In the genomic region with DNA sequence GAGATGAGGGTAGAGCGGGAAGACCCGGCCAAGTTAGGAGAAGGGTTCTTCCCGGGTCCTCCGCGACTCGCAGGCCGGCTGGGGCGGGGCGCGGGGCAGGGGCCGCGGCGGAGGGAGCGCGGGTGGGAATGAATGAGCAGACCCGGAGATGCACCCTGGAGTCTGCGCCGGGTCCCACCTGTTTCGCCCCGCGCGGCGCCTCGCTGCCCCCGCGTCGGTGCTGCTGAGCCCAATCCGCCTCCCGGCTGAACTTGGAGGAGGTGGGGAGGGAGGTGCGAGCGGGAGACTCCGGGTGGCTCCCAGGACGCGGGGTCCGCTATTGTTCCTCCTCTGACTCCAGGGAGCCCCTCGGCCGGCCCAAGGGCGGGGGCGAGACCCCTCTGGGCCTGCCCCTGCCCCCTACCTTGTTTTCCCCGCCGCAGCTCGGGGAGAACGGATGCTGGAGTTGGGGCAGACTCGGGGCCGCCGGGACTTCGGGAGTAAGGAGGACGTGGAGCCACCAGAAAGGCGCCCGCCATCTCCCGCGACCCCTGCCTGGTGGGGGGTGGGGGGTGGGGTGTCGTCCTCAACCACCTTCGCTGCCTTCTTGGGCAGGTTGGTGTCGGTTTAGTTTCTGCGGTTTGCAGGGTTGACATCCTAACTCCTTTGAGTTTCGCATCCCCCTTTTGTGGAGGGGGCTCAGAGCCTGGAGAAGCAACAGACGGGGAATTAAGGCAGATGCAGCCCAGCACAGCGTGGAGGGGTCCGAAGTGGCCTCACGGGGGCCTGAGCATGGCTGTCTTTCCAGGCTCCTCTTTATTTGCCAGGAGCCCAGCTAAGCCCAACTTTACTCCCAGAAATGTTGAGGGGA, we compare ENCODE assay signal across 8 cellular contexts. TPM values are rescaled to one million over a fixed set of nuclear protein-coding genes. Genes with fewer than 3 reads are reported as not detected.
DNase-seq lines count a peak whose midpoint lies in the region; ATAC-seq, FAIRE-seq and TF ChIP-seq lines count a peak whose summit lies in the region.

No MANE protein-coding gene starts in this region.

- TF ChIP-seq POLR2A in H54 (IDR thresholded peaks at IDR 0.05; ENCODE audit: low read depth, low read length) = no peak
- no peak for TF ChIP-seq POLR2A in esophagus squamous epithelium (IDR thresholded peaks at IDR 0.05)

- no peak for TF ChIP-seq EP300 in neural cell (conservative IDR thresholded peaks at IDR 0.05; ENCODE audit: poor library complexity, severe bottlenecking)

- peak; percentile 13 for ATAC-seq in activated B cell treated with CpG ODN at 0.5 μM for 24 hours (ENCODE audit: low read depth)

- TF ChIP-seq CTCF in AG09309 (IDR thresholded peaks at IDR 0.05; ENCODE audit: control insufficient read depth, insufficient read depth, low read depth, low read length, missing control alignments) (no peak), activated B cell treated with CpG ODN at 0.5 μM for 24 hours (IDR thresholded peaks at IDR 0.05) (no peak), esophagus squamous epithelium (IDR thresholded peaks at IDR 0.05) (no peak), neural cell (IDR thresholded peaks at IDR 0.05; ENCODE audit: poor library complexity, severe bottlenecking) (no peak), D721Med (IDR thresholded peaks at IDR 0.05; ENCODE audit: insufficient read depth, missing control alignments) (no peak)

- H3K4me3 ChIP-seq in AG09309 (ENCODE audit: control insufficient read depth, low read depth, low read length) = peak overlapping the region; percentile 97
- peak overlapping the region; percentile 61 to 88 (median 78) for H3K4me3 ChIP-seq in esophagus squamous epithelium
- H3K4me3 ChIP-seq in neural cell (ENCODE audit: low read length) = peak overlapping the region; percentile 91
- no peak overlapping the region for H3K4me3 ChIP-seq in Karpas-422 (ENCODE audit: low read length)

- no peaks in the 10 kb centered on the region for H3K36me3 ChIP-seq in esophagus squamous epithelium
- H3K36me3 ChIP-seq in neural cell (ENCODE audit: insufficient read depth, low read length) = no peaks in the 10 kb centered on the region
- no peaks in the 10 kb centered on the region for H3K36me3 ChIP-seq in Karpas-422 (ENCODE audit: insufficient read depth, low read length)

- peak overlapping the region; percentile 78 to 96 (median 93) for H3K27ac ChIP-seq in esophagus squamous epithelium
- H3K27ac ChIP-seq in neural cell (ENCODE audit: low read length) = no peak overlapping the region
- no peak overlapping the region for H3K27ac ChIP-seq in Karpas-422 (ENCODE audit: low read length)

- no peaks in the 10 kb centered on the region for H3K9me2 ChIP-seq in neural cell (ENCODE audit: insufficient read depth, low read length)
- H3K9me2 ChIP-seq in Karpas-422 (replicated peaks; ENCODE audit: insufficient read depth, low read length) = no peaks in the 10 kb centered on the region

- no peak overlapping the region for H3K27ac Mint-ChIP-seq in activated B cell treated with CpG ODN at 0.5 μM for 24 hours

- 0% methylated on average over 3 to 15 of the region's 61 CpGs for WGBS in esophagus squamous epithelium, 2 donors

- POLR2A ChIA-PET in activated B cell treated with CpG ODN at 0.5 μM for 24 hours (lab: Charles Lee) = interaction anchor here (0.6 kb wide), 1 partner anchor 611 kb away, joined by 7 read pairs; no protein-coding TSS in a partner anchor

- H2AFZ ChIP-seq in neural cell (ENCODE audit: low read depth, low read length) (peak overlapping the region; percentile 57), Karpas-422 (ENCODE audit: low read length) (no peak overlapping the region)

- FAIRE-seq in H54 (lab: Jason Lieb, UNC) (no peak), D721Med (lab: Jason Lieb, UNC) (no peak)

- DNase-seq in AG09309 (ENCODE audit: low read depth) = no peak
- DNase-seq in H54 (ENCODE audit: insufficient read length, low spot score) = peak; percentile 37
- no peak for DNase-seq in activated B cell treated with CpG ODN at 0.5 μM for 24 hours
- no peak for DNase-seq in esophagus squamous epithelium (lab: John Stamatoyannopoulos, UW)
- DNase-seq in Karpas-422 = no peak
- no peak for DNase-seq in D721Med (ENCODE audit: insufficient read length, low spot score)
- no peak for DNase-seq in RKO (ENCODE audit: low spot score)

- H3K4me1 Mint-ChIP-seq in activated B cell treated with CpG ODN at 0.5 μM for 24 hours = peaks cover 20% of the 10 kb centered on the region

- TF ChIP-seq RAD21 in neural cell (conservative IDR thresholded peaks at IDR 0.05) = no peak

- H3F3A ChIP-seq in neural cell (ENCODE audit: insufficient read depth, low read length, poor library complexity, severe bottlenecking) = peaks cover 13% of the 10 kb centered on the region

- CTCF ChIA-PET in activated B cell treated with CpG ODN at 0.5 μM for 24 hours (lab: Charles Lee) = no interaction called here

- H3K36me3 Mint-ChIP-seq in activated B cell treated with CpG ODN at 0.5 μM for 24 hours (ENCODE audit: low read depth) = peaks cover 3% of the 10 kb centered on the region

- H3K4me1 ChIP-seq in esophagus squamous epithelium (peaks cover 5 to 34% (median 12%) of the 10 kb centered on the region in 3 donors), Karpas-422 (ENCODE audit: low read length) (no peaks in the 10 kb centered on the region)

- H3K9me3 ChIP-seq in esophagus squamous epithelium = no peaks in the 10 kb centered on the region
- no peaks in the 10 kb centered on the region for H3K9me3 ChIP-seq in neural cell (ENCODE audit: low read length)
- no peaks in the 10 kb centered on the region for H3K9me3 ChIP-seq in Karpas-422 (ENCODE audit: low read length)

- intact Hi-C loops in activated B cell treated with CpG ODN at 0.5 μM for 24 hours (cut with micrococcal nuclease) (loop anchor here (5.0 kb wide), 2 partner anchors 180 to 240 kb away; a partner anchor contains a TSS), esophagus squamous epithelium (cut with DNase I) (no loop called here)

- H4K20me1 ChIP-seq in neural cell (ENCODE audit: insufficient read depth) (no peaks in the 10 kb centered on the region), Karpas-422 (ENCODE audit: insufficient read depth, low read depth, low read length) (no peaks in the 10 kb centered on the region)

- peaks cover 0 to 7% (median 0%) of the 10 kb centered on the region in 4 donors for H3K27me3 ChIP-seq in esophagus squamous epithelium
- no peaks in the 10 kb centered on the region for H3K27me3 ChIP-seq in neural cell (ENCODE audit: insufficient read depth, low read depth, low read length)
- H3K27me3 ChIP-seq in Karpas-422 (ENCODE audit: low read length) = no peaks in the 10 kb centered on the region

- peaks cover 31% of the 10 kb centered on the region for H3K79me2 ChIP-seq in neural cell (replicated peaks; ENCODE audit: insufficient read depth, low read length)
- no peaks in the 10 kb centered on the region for H3K79me2 ChIP-seq in Karpas-422 (ENCODE audit: low read length)

- H3K9ac ChIP-seq in neural cell (ENCODE audit: low read length) (peak overlapping the region; percentile 71), Karpas-422 (ENCODE audit: low read length) (no peak overlapping the region)

- peak overlapping the region; percentile 64 for H3K4me2 ChIP-seq in neural cell (ENCODE audit: low read length)
- H3K4me2 ChIP-seq in Karpas-422 (ENCODE audit: low read depth, low read length, poor library complexity, severe bottlenecking) = no peak overlapping the region

- H3K9me3 Mint-ChIP-seq in activated B cell treated with CpG ODN at 0.5 μM for 24 hours = no peaks in the 10 kb centered on the region

- peak overlapping the region; percentile 70 for H3K4me3 Mint-ChIP-seq in activated B cell treated with CpG ODN at 0.5 μM for 24 hours

- H3K27me3 Mint-ChIP-seq in activated B cell treated with CpG ODN at 0.5 μM for 24 hours = peaks cover 32% of the 10 kb centered on the region

TF ChIP-seq in neural cell, 6 proteins besides CTCF, POLR2A, EP300 and RAD21:
- TF ChIP-seq POLR2AphosphoS5 (IDR thresholded peaks at IDR 0.05) (no peak), MXI1 (conservative IDR thresholded peaks at IDR 0.05; ENCODE audit: poor library complexity, severe bottlenecking) (peak; percentile 48), TAF1 (IDR thresholded peaks at IDR 0.05; ENCODE audit: low read depth) (peak; percentile 70), SMC3 (conservative IDR thresholded peaks at IDR 0.05; ENCODE audit: poor library complexity) (no peak), EZH2 (IDR thresholded peaks at IDR 0.05; ENCODE audit: borderline replicate concordance, insufficient read depth, low read length, poor library complexity, severe bottlenecking) (no peak)
- TF ChIP-seq, protein P1, sequence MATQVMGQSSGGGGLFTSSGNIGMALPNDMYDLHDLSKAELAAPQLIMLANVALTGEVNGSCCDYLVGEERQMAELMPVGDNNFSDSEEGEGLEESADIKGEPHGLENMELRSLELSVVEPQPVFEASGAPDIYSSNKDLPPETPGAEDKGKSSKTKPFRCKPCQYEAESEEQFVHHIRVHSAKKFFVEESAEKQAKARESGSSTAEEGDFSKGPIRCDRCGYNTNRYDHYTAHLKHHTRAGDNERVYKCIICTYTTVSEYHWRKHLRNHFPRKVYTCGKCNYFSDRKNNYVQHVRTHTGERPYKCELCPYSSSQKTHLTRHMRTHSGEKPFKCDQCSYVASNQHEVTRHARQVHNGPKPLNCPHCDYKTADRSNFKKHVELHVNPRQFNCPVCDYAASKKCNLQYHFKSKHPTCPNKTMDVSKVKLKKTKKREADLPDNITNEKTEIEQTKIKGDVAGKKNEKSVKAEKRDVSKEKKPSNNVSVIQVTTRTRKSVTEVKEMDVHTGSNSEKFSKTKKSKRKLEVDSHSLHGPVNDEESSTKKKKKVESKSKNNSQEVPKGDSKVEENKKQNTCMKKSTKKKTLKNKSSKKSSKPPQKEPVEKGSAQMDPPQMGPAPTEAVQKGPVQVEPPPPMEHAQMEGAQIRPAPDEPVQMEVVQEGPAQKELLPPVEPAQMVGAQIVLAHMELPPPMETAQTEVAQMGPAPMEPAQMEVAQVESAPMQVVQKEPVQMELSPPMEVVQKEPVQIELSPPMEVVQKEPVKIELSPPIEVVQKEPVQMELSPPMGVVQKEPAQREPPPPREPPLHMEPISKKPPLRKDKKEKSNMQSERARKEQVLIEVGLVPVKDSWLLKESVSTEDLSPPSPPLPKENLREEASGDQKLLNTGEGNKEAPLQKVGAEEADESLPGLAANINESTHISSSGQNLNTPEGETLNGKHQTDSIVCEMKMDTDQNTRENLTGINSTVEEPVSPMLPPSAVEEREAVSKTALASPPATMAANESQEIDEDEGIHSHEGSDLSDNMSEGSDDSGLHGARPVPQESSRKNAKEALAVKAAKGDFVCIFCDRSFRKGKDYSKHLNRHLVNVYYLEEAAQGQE (IDR thresholded peaks at IDR 0.05; ENCODE audit: borderline replicate concordance) = no peak

RNA-seq across cellular contexts. Expression of a gene that starts 0.8 kb away (rescaled TPM):
- total RNA-seq in activated B cell treated with CpG ODN at 0.5 μM for 24 hours (1.1 and 1.6 TPM in 2 replicates), esophagus squamous epithelium (10 to 100 TPM in 1 of 4 donors, 1 to 10 TPM in 3; 5.2 to 18.7 (median 9.0) TPM)
- polyA plus RNA-seq in neural cell = 6.0 and 7.8 TPM in 2 replicates
- 14.8 and 17.3 TPM in 2 replicates for polyA minus RNA-seq in neural cell
- total RNA-seq in Karpas-422 (2014; rRNA removed; shearing (Covaris generic); ENCODE audit: low replicate concordance) = not detected in 2 replicates

Comparison
In these comparisons a context has a peak if more than half of its experiments do, and no peak if none do; other contexts are left out.
1. H3K27ac ChIP-seq: peak in esophagus squamous epithelium (4 of 4); none in neural cell (single experiment) and Karpas-422 (single experiment).